In genomic region chrX:10979956-10980355, GRCh38 we compare ENCODE assay signal across 21 cellular contexts.
DNase-seq lines count a peak whose midpoint lies in the region; ATAC-seq, FAIRE-seq and TF ChIP-seq lines count a peak whose summit lies in the region.
"Had no signal": no experiment of that assay in that cellular context is flagged by ENCODE, and none has a peak within 500 bp of the region (broad histone marks: within the 10 kb centered on the region; RNA-seq: fewer than 3 reads in every experiment).

No MANE protein-coding gene starts in this region.

- no peaks in the 10 kb centered on the region for H4K20me1 ChIP-seq in astrocyte (ENCODE audit: insufficient read depth, low read length)
- H4K20me1 ChIP-seq: BLaER1 had no signal

- H2AFZ ChIP-seq in astrocyte (ENCODE audit: low read depth, low read length), result no peak overlapping the region
- H2AFZ ChIP-seq: GM23338 had no signal

- TF ChIP-seq CTCF in astrocyte (IDR thresholded peaks at IDR 0.05; ENCODE audit: insufficient read depth, low read depth, low read length) (no peak), kidney epithelial cell (IDR thresholded peaks at IDR 0.05; ENCODE audit: insufficient read depth, low read length, poor library complexity, severe bottlenecking) (no peak)

- peak; percentile 3 for DNase-seq in HT1080 (ENCODE audit: low read depth)
- peak; percentile 14 for DNase-seq in astrocyte (ENCODE audit: low read depth)
- DNase-seq in kidney epithelial cell (ENCODE audit: low read depth), result peak; percentile 14
- DNase-seq in T1000 (lab: John Stamatoyannopoulos, UW), result no peak
- no peak for DNase-seq in RKO (ENCODE audit: low spot score)
- DNase-seq: CD4-positive, alpha-beta T cell; COR-L47; DND-41; HCEC 1CT; Karpas-422; NCI-H1694; NCI-H2081; NCI-H2171; NCI-H526 had no signal

- H3K27me3 ChIP-seq in astrocyte (ENCODE audit: insufficient read depth, low read length), result no peaks in the 10 kb centered on the region
- no peaks in the 10 kb centered on the region for H3K27me3 ChIP-seq in kidney epithelial cell (ENCODE audit: control insufficient read depth, insufficient read depth, low read length)

- no peak for ATAC-seq in GM21737 (IDR thresholded peaks at IDR 0.05; ENCODE audit: unreplicated experiment)
- ATAC-seq in HG02571 (IDR thresholded peaks at IDR 0.05; ENCODE audit: unreplicated experiment), result no peak
- ATAC-seq: GM23338, SK-N-SH treated with all-trans-retinoic acid at 6 μM for 48 hours had no signal

- no peak overlapping the region for H3K4me2 ChIP-seq in astrocyte (ENCODE audit: low read length)
- H3K4me2 ChIP-seq: BLaER1, GM23338 had no signal

- peaks cover 9% of the 10 kb centered on the region for H3K4me1 Mint-ChIP-seq in astrocyte (ENCODE audit: low read depth, unreplicated experiment)
- H3K4me1 Mint-ChIP-seq: GM23338 had no signal

- H3K27ac Mint-ChIP-seq in astrocyte (ENCODE audit: unreplicated experiment), result no peak overlapping the region
- H3K27ac Mint-ChIP-seq: CD4-positive, alpha-beta T cell; GM23338 had no signal

- no peaks in the 10 kb centered on the region for H3K36me3 Mint-ChIP-seq in astrocyte (ENCODE audit: low read depth, unreplicated experiment)

- no peaks in the 10 kb centered on the region for H3K36me3 ChIP-seq in astrocyte (ENCODE audit: insufficient read depth, low read length)
- no peaks in the 10 kb centered on the region for H3K36me3 ChIP-seq in kidney epithelial cell (ENCODE audit: control insufficient read depth, insufficient read depth, low read length)
- H3K36me3 ChIP-seq: BLaER1 had no signal

- peak; percentile 29 for FAIRE-seq in astrocyte (lab: Jason Lieb, UNC)
- FAIRE-seq: GM12891 had no signal

- H3K4me1 ChIP-seq in astrocyte (ENCODE audit: insufficient read depth, low read length), result no peaks in the 10 kb centered on the region
- H3K4me1 ChIP-seq: BLaER1 had no signal

- H3K9me3 ChIP-seq in astrocyte (ENCODE audit: insufficient read depth, low read depth, low read length), result no peaks in the 10 kb centered on the region

- H3K27ac ChIP-seq in astrocyte (ENCODE audit: low read depth, low read length), result no peak overlapping the region
- H3K27ac ChIP-seq: BLaER1, RWPE1 had no signal

- no peaks in the 10 kb centered on the region for H3K27me3 Mint-ChIP-seq in astrocyte (ENCODE audit: low read depth, unreplicated experiment)
- H3K27me3 Mint-ChIP-seq: CD4-positive, alpha-beta T cell had no signal

- H3K4me3 ChIP-seq in astrocyte (ENCODE audit: insufficient read depth, low read depth, low read length) (no peak overlapping the region), kidney epithelial cell (ENCODE audit: low read depth, low read length) (no peak overlapping the region)
- H3K4me3 ChIP-seq: BLaER1, GM23338 had no signal

- no peak overlapping the region for H3K9ac ChIP-seq in astrocyte (ENCODE audit: low read length)
- H3K9ac ChIP-seq: BLaER1 had no signal

- no peak overlapping the region for H3K4me3 Mint-ChIP-seq in astrocyte (ENCODE audit: unreplicated experiment)
- H3K4me3 Mint-ChIP-seq: CD4-positive, alpha-beta T cell; GM23338 had no signal

- no peaks in the 10 kb centered on the region for H3K9me3 Mint-ChIP-seq in astrocyte (ENCODE audit: unreplicated experiment)
- H3K9me3 Mint-ChIP-seq: GM23338 had no signal

- no peaks in the 10 kb centered on the region for H3K79me2 ChIP-seq in astrocyte (ENCODE audit: insufficient read depth, low read length)

Comparison
In these comparisons a context has a peak if more than half of its experiments do, and no peak if none do; other contexts are left out.
1. DNase-seq: peak in HT1080 (single experiment), astrocyte (single experiment) and kidney epithelial cell (single experiment); none in T1000 (single experiment) and RKO (single experiment).